ENCODE assay signal across 3 cellular contexts in the genomic region with DNA sequence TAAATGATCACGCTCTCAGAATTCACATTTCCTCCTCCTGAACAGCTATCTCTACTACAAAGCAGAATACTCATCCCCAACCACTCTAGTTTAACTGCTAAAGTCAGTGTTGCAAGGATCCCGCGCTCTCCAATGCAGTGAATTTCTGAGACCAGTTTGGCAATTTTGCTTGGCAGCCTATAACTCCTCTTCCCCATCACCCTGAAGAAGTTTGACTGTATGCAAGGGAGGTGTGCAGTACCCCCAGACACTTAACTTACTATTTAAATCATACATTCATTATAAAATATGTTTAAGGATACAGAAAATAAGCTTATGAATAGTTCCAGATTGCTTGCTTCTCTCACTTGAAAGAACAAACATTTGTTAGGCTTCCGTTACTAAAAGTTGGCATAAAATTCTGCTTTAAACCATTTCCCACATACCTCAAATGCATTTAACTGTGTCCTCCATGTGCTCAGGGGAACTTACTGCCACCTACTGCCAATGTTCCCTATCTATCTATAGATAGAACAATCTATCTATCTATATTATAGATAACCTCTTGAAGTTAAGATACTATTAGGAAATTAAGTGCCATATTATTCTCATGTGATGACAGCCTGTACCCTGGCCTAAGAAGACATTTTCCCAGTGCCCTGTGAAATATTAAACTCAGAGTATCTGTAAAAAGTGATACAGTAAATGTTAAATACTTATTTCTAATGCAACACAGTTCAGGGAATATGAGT.
TF ChIP-seq lines count a peak whose summit lies in the region.

No MANE protein-coding gene starts in this region.

TF ChIP-seq in SK-N-SH, 30 proteins besides CTCF, POLR2A, EP300 and RAD21 (continued from another document):
- no peak for TF ChIP-seq FOXM1 (IDR thresholded peaks at IDR 0.05; ENCODE audit: low read depth)
- TF ChIP-seq TCF12 (IDR thresholded peaks at IDR 0.05): no peak
- TF ChIP-seq, protein P1, sequence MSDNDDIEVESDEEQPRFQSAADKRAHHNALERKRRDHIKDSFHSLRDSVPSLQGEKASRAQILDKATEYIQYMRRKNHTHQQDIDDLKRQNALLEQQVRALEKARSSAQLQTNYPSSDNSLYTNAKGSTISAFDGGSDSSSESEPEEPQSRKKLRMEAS (IDR thresholded peaks at IDR 0.05; ENCODE audit: low read depth): no peak
- TF ChIP-seq GATA2 (CRISPR knock-in tag; IDR thresholded peaks at IDR 0.05): no peak
- no peak for TF ChIP-seq ELF1 (IDR thresholded peaks at IDR 0.05)
- TF ChIP-seq, protein P2, sequence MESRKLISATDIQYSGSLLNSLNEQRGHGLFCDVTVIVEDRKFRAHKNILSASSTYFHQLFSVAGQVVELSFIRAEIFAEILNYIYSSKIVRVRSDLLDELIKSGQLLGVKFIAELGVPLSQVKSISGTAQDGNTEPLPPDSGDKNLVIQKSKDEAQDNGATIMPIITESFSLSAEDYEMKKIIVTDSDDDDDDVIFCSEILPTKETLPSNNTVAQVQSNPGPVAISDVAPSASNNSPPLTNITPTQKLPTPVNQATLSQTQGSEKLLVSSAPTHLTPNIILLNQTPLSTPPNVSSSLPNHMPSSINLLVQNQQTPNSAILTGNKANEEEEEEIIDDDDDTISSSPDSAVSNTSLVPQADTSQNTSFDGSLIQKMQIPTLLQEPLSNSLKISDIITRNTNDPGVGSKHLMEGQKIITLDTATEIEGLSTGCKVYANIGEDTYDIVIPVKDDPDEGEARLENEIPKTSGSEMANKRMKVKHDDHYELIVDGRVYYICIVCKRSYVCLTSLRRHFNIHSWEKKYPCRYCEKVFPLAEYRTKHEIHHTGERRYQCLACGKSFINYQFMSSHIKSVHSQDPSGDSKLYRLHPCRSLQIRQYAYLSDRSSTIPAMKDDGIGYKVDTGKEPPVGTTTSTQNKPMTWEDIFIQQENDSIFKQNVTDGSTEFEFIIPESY (IDR thresholded peaks at IDR 0.05; ENCODE audit: borderline replicate concordance, low read depth): no peak
- TF ChIP-seq, protein P3, sequence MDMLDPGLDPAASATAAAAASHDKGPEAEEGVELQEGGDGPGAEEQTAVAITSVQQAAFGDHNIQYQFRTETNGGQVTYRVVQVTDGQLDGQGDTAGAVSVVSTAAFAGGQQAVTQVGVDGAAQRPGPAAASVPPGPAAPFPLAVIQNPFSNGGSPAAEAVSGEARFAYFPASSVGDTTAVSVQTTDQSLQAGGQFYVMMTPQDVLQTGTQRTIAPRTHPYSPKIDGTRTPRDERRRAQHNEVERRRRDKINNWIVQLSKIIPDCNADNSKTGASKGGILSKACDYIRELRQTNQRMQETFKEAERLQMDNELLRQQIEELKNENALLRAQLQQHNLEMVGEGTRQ (IDR thresholded peaks at IDR 0.05; ENCODE audit: borderline replicate concordance, low read depth, low read length): no peak
- TF ChIP-seq, protein P4, sequence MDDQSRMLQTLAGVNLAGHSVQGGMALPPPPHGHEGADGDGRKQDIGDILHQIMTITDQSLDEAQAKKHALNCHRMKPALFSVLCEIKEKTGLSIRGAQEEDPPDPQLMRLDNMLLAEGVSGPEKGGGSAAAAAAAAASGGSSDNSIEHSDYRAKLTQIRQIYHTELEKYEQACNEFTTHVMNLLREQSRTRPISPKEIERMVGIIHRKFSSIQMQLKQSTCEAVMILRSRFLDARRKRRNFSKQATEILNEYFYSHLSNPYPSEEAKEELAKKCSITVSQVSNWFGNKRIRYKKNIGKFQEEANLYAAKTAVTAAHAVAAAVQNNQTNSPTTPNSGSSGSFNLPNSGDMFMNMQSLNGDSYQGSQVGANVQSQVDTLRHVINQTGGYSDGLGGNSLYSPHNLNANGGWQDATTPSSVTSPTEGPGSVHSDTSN (IDR thresholded peaks at IDR 0.05): no peak
- no peak for TF ChIP-seq RCOR1 (IDR thresholded peaks at IDR 0.05; ENCODE audit: low read length)
- TF ChIP-seq FOXJ3 (CRISPR knock-in tag; IDR thresholded peaks at IDR 0.05): no peak

TF ChIP-seq in SK-N-SH treated with all-trans-retinoic acid at 6 μM for 48 hours, 23 proteins besides CTCF, POLR2A, EP300 and RAD21 (continued from another document):
- no peak for TF ChIP-seq BACH2 (CRISPR knock-in tag; IDR thresholded peaks at IDR 0.05; ENCODE audit: borderline replicate concordance)

TF ChIP-seq in WTC11, 78 proteins besides CTCF, POLR2A, EP300 and RAD21 (continued from another document):
- TF ChIP-seq, protein P5, sequence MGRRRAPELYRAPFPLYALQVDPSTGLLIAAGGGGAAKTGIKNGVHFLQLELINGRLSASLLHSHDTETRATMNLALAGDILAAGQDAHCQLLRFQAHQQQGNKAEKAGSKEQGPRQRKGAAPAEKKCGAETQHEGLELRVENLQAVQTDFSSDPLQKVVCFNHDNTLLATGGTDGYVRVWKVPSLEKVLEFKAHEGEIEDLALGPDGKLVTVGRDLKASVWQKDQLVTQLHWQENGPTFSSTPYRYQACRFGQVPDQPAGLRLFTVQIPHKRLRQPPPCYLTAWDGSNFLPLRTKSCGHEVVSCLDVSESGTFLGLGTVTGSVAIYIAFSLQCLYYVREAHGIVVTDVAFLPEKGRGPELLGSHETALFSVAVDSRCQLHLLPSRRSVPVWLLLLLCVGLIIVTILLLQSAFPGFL (CRISPR knock-in tag; IDR thresholded peaks at IDR 0.05; ENCODE audit: borderline replicate concordance): no peak
- TF ChIP-seq, protein P6, sequence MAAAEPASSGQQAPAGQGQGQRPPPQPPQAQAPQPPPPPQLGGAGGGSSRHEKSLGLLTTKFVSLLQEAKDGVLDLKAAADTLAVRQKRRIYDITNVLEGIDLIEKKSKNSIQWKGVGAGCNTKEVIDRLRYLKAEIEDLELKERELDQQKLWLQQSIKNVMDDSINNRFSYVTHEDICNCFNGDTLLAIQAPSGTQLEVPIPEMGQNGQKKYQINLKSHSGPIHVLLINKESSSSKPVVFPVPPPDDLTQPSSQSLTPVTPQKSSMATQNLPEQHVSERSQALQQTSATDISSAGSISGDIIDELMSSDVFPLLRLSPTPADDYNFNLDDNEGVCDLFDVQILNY (CRISPR knock-in tag; IDR thresholded peaks at IDR 0.05): no peak
- TF ChIP-seq, protein P7, sequence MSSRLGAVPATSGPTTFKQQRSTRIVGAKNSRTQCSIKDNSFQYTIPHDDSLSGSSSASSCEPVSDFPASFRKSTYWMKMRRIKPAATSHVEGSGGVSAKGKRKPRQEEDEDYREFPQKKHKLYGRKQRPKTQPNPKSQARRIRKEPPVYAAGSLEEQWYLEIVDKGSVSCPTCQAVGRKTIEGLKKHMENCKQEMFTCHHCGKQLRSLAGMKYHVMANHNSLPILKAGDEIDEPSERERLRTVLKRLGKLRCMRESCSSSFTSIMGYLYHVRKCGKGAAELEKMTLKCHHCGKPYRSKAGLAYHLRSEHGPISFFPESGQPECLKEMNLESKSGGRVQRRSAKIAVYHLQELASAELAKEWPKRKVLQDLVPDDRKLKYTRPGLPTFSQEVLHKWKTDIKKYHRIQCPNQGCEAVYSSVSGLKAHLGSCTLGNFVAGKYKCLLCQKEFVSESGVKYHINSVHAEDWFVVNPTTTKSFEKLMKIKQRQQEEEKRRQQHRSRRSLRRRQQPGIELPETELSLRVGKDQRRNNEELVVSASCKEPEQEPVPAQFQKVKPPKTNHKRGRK (CRISPR knock-in tag; IDR thresholded peaks at IDR 0.05; ENCODE audit: borderline replicate concordance): no peak
- TF ChIP-seq, protein P8, sequence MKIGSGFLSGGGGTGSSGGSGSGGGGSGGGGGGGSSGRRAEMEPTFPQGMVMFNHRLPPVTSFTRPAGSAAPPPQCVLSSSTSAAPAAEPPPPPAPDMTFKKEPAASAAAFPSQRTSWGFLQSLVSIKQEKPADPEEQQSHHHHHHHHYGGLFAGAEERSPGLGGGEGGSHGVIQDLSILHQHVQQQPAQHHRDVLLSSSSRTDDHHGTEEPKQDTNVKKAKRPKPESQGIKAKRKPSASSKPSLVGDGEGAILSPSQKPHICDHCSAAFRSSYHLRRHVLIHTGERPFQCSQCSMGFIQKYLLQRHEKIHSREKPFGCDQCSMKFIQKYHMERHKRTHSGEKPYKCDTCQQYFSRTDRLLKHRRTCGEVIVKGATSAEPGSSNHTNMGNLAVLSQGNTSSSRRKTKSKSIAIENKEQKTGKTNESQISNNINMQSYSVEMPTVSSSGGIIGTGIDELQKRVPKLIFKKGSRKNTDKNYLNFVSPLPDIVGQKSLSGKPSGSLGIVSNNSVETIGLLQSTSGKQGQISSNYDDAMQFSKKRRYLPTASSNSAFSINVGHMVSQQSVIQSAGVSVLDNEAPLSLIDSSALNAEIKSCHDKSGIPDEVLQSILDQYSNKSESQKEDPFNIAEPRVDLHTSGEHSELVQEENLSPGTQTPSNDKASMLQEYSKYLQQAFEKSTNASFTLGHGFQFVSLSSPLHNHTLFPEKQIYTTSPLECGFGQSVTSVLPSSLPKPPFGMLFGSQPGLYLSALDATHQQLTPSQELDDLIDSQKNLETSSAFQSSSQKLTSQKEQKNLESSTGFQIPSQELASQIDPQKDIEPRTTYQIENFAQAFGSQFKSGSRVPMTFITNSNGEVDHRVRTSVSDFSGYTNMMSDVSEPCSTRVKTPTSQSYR (CRISPR knock-in tag; IDR thresholded peaks at IDR 0.05): no peak
- TF ChIP-seq, protein P1 (CRISPR knock-in tag; IDR thresholded peaks at IDR 0.05): no peak
TF ChIP-seq in WTC11: peak in this region for 0.
